In the genomic region with DNA sequence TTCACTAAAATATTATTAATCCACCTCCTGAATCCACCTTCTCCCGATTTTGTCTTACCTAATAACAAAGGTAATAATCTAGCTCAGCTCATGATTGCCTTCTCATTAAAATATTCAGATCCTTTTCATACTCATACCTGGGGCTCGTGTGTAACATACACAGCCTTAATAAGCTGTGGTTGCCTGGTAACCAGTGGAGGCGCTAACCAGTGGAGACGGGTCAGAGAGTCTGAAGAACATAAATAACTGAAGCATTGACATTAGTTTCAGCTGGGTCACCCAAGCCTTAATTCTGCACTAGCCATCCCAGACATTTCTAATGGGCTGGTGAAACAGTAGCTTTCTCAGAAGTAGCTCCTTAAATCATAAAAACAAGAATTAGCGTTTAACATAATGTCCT, we compare ENCODE assay signal across 18 cellular contexts. TPM values are rescaled to one million over a fixed set of nuclear protein-coding genes. Genes with fewer than 3 reads are reported as not detected.
DNase-seq lines count a peak whose midpoint lies in the region; ATAC-seq and TF ChIP-seq lines count a peak whose summit lies in the region.
"Had no signal": no experiment of that assay in that cellular context is flagged by ENCODE, and none has a peak within 500 bp of the region (broad histone marks: within the 10 kb centered on the region; RNA-seq: fewer than 3 reads in every experiment).

No MANE protein-coding gene starts in this region.

- DNase-seq in NCI-H1436 (lab: John Stamatoyannopoulos, UW) (peak; percentile 34), NCI-H1436 treated with DMSO at 0.1 percent for 48 hours (lab: John Stamatoyannopoulos, UW) (no peak), NCI-H146 (lab: John Stamatoyannopoulos, UW) (peak; percentile 85), neural progenitor cell (ENCODE audit: low spot score) (no peak), left lobe of liver (ENCODE audit: low spot score) (no peak), esophagus muscularis mucosa (ENCODE audit: extremely low spot score) (no peak), SKM-1 treated with dmso at 0.1 percent for 144 hours (lab: John Stamatoyannopoulos, UW; ENCODE audit: unreplicated experiment) (no peak)
- DNase-seq: activated CD4-positive, alpha-beta T cell treated with anti-CD3 and anti-CD28 coated beads for 48 hours; activated naive CD4-positive, alpha-beta T cell; foreskin melanocyte; H7; NCI-H1694 treated with DMSO at 0.1 percent for 48 hours; right cardiac atrium had no signal

- peaks cover 6% of the 10 kb centered on the region for H3K27me3 Mint-ChIP-seq in neural progenitor cell (ENCODE audit: insufficient read depth, low read depth)

- H3K36me3 ChIP-seq in endocrine pancreas (ENCODE audit: control insufficient read depth, insufficient read depth, low read length) (no peaks in the 10 kb centered on the region), neural progenitor cell (no peaks in the 10 kb centered on the region), esophagus muscularis mucosa (peaks cover 0 to 4% (median 0%) of the 10 kb centered on the region in 4 donors)
- H3K36me3 ChIP-seq: BLaER1 treated with 17β-estradiol and CSF1 and Interleukin-3, amounts not matched to agents 10 nM and 100 nM had no signal

- H3K4me3 Mint-ChIP-seq in neural progenitor cell = no peak overlapping the region
- H3K4me3 Mint-ChIP-seq: memory B cell had no signal

- H3K4me2 ChIP-seq in neural progenitor cell = no peak overlapping the region
- H3K4me2 ChIP-seq: A549; BLaER1 treated with 17β-estradiol and CSF1 and Interleukin-3, amounts not matched to agents 10 nM and 100 nM had no signal

- H3K79me2 ChIP-seq in neural progenitor cell (ENCODE audit: low read depth) = no peaks in the 10 kb centered on the region

- H3K27me3 ChIP-seq in endocrine pancreas (ENCODE audit: control insufficient read depth, insufficient read depth, low read length) = no peaks in the 10 kb centered on the region
- H3K27me3 ChIP-seq in neural progenitor cell = no peaks in the 10 kb centered on the region
- no peaks in the 10 kb centered on the region for H3K27me3 ChIP-seq in esophagus muscularis mucosa
- H3K27me3 ChIP-seq: BLaER1 treated with 17β-estradiol and CSF1 and Interleukin-3, amounts not matched to agents 10 nM and 100 nM had no signal

- peaks cover 16% of the 10 kb centered on the region for H3K4me1 ChIP-seq in endocrine pancreas (ENCODE audit: control insufficient read depth, insufficient read depth, low read length)
- H3K4me1 ChIP-seq in neural progenitor cell = no peaks in the 10 kb centered on the region
- peaks cover 0 to 39% (median 35%) of the 10 kb centered on the region in 4 donors for H3K4me1 ChIP-seq in esophagus muscularis mucosa
- H3K4me1 ChIP-seq: A549 had no signal

- no peaks in the 10 kb centered on the region for H4K20me1 ChIP-seq in neural progenitor cell (ENCODE audit: low read depth)
- H4K20me1 ChIP-seq: BLaER1 treated with 17β-estradiol and CSF1 and Interleukin-3, amounts not matched to agents 10 nM and 100 nM had no signal

- H3K4me3 ChIP-seq in endocrine pancreas (ENCODE audit: control insufficient read depth, insufficient read depth, low read length) = peak overlapping the region; percentile 81
- H3K4me3 ChIP-seq in neural progenitor cell = no peak overlapping the region
- H3K4me3 ChIP-seq in esophagus muscularis mucosa = no peak overlapping the region
- H3K4me3 ChIP-seq: A549; BLaER1 treated with 17β-estradiol and CSF1 and Interleukin-3, amounts not matched to agents 10 nM and 100 nM had no signal

- no peaks in the 10 kb centered on the region for H3F3A ChIP-seq in neural progenitor cell (ENCODE audit: low read depth)

- H3K9ac ChIP-seq in endocrine pancreas (ENCODE audit: control insufficient read depth, insufficient read depth, low read length) = no peak overlapping the region
- no peak overlapping the region for H3K9ac ChIP-seq in neural progenitor cell
- H3K9ac ChIP-seq: BLaER1 treated with 17β-estradiol and CSF1 and Interleukin-3, amounts not matched to agents 10 nM and 100 nM had no signal

- TF ChIP-seq CTCF in neural progenitor cell (IDR thresholded peaks at IDR 0.05) (no peak), esophagus muscularis mucosa (IDR thresholded peaks at IDR 0.05) (no peak)

- H3K9me3 ChIP-seq in endocrine pancreas (ENCODE audit: control insufficient read depth, low read length) = no peaks in the 10 kb centered on the region
- no peaks in the 10 kb centered on the region for H3K9me3 ChIP-seq in neural progenitor cell (ENCODE audit: low read depth)
- H3K9me3 ChIP-seq in esophagus muscularis mucosa = no peaks in the 10 kb centered on the region
- H3K9me3 ChIP-seq: A549; BLaER1 treated with 17β-estradiol and CSF1 and Interleukin-3, amounts not matched to agents 10 nM and 100 nM had no signal

- H3K27ac Mint-ChIP-seq in neural progenitor cell = peak overlapping the region; percentile 58
- H3K27ac Mint-ChIP-seq: memory B cell had no signal

- peaks cover 4% of the 10 kb centered on the region for H3K36me3 Mint-ChIP-seq in neural progenitor cell
- H3K36me3 Mint-ChIP-seq: memory B cell had no signal

- ATAC-seq in left lobe of liver = no peak
- ATAC-seq: A549, SK-N-SH treated with all-trans-retinoic acid at 6 μM for 48 hours had no signal

- H3K4me1 Mint-ChIP-seq in neural progenitor cell = peaks cover 31% of the 10 kb centered on the region
- H3K4me1 Mint-ChIP-seq: memory B cell had no signal

- H2AFZ ChIP-seq in neural progenitor cell (replicated peaks) = no peak overlapping the region

- no peak for TF ChIP-seq EP300 in esophagus muscularis mucosa (IDR thresholded peaks at IDR 0.05)

- WGBS in esophagus muscularis mucosa = 77% methylated on average over 5 of the region's 5 CpGs

- peaks cover 8% of the 10 kb centered on the region for H3K9me3 Mint-ChIP-seq in neural progenitor cell
- H3K9me3 Mint-ChIP-seq: memory B cell had no signal

- H3K27ac ChIP-seq in neural progenitor cell = no peak overlapping the region
- no peak overlapping the region for H3K27ac ChIP-seq in esophagus muscularis mucosa (replicated peaks in 1 of 4)
- H3K27ac ChIP-seq: A549; BLaER1 treated with 17β-estradiol and CSF1 and Interleukin-3, amounts not matched to agents 10 nM and 100 nM had no signal

- intact Hi-C loops in esophagus muscularis mucosa (cut with DNase I) = no loop called here

- no peak for TF ChIP-seq POLR2A in esophagus muscularis mucosa (IDR thresholded peaks at IDR 0.05; ENCODE audit: low read depth)

RNA-seq across cellular contexts. Expression of a gene that starts 14.8 kb away (rescaled TPM):
- total RNA-seq in neural progenitor cell (ENCODE audit: low replicate concordance) (10.0 and 15.0 TPM in 2 replicates), left lobe of liver (1.6 TPM), esophagus muscularis mucosa (100 to 1,000 TPM; 189 to 284 (median 242) TPM)

Comparison
In these comparisons a context has a peak if more than half of its experiments do, and no peak if none do; other contexts are left out.
1. DNase-seq: peak in NCI-H1436 (single experiment) and NCI-H146 (single experiment); none in NCI-H1436 treated with DMSO at 0.1 percent for 48 hours (single experiment), neural progenitor cell (single experiment), left lobe of liver (single experiment), esophagus muscularis mucosa (single experiment) and SKM-1 treated with dmso at 0.1 percent for 144 hours (single experiment).
2. RNA of a gene that starts 14.8 kb away (total RNA-seq): 189 to 284 TPM in esophagus muscularis mucosa; 10.0 to 15.0 TPM in neural progenitor cell and 1.6 TPM in left lobe of liver (single experiment); every median in the first group is over 10 times any median in the second.